In genomic region chrX:110062919-110063318, GRCh38 we compare ENCODE assay signal across 18 cellular contexts.
DNase-seq lines count a peak whose midpoint lies in the region; ATAC-seq and TF ChIP-seq lines count a peak whose summit lies in the region.
"Had no signal": no experiment of that assay in that cellular context is flagged by ENCODE, and none has a peak within 500 bp of the region (broad histone marks: within the 10 kb centered on the region; RNA-seq: fewer than 3 reads in every experiment).

No MANE protein-coding gene starts in this region.

- H4K20me1 ChIP-seq in MM.1S (ENCODE audit: insufficient read depth, low read length): no peaks in the 10 kb centered on the region

- CTCF ChIA-PET in HEK293T (lab: Yijun Ruan, JAX): interaction anchor here (0.5 kb wide), 1 partner anchor 46 kb away, joined by 3 read pairs; no protein-coding TSS in a partner anchor

- H3K27me3 ChIP-seq in heart left ventricle: no peaks in the 10 kb centered on the region
- no peaks in the 10 kb centered on the region for H3K27me3 ChIP-seq in MM.1S (replicated peaks; ENCODE audit: insufficient read depth, low read length)
- H3K27me3 ChIP-seq in neutrophil: no peaks in the 10 kb centered on the region
- peaks cover 0 to 2% (median 0%) of the 10 kb centered on the region in 3 donors for H3K27me3 ChIP-seq in skeletal muscle tissue (ENCODE audit: control insufficient read depth in 3 of 3, insufficient read depth in 3 of 3, low read length in 3 of 3)

- H3K4me2 ChIP-seq in MM.1S (ENCODE audit: low read depth, low read length): peak overlapping the region; percentile 8; the same call in 1 of the 2 replicates
- H3K4me2 ChIP-seq: A549 had no signal

- peaks cover 19% of the 10 kb centered on the region for H3F3A ChIP-seq in MM.1S (ENCODE audit: insufficient read depth, low read length)

- H3K4me1 ChIP-seq in heart left ventricle: peaks cover 0 to 20% (median 2%) of the 10 kb centered on the region in 12 donors
- peaks cover 59% of the 10 kb centered on the region for H3K4me1 ChIP-seq in MM.1S (ENCODE audit: low read length)
- H3K4me1 ChIP-seq in neutrophil (ENCODE audit: control insufficient read depth in 1 of 2, insufficient read depth in 1 of 2, low read depth in 1 of 2, low read length in 1 of 2): peaks cover 10 to 15% of the 10 kb centered on the region in 2 experiments
- peaks cover 10 to 17% (median 11%) of the 10 kb centered on the region in 3 donors for H3K4me1 ChIP-seq in skeletal muscle tissue (ENCODE audit: control insufficient read depth in 3 of 3, insufficient read depth in 3 of 3, low read length in 3 of 3)

- no peaks in the 10 kb centered on the region for H3K9me2 ChIP-seq in MM.1S (replicated peaks; ENCODE audit: insufficient read depth, low read length)

- H3K4me3 ChIP-seq in heart left ventricle (no peak overlapping the region), MM.1S (ENCODE audit: low read length) (no peak overlapping the region), neutrophil (ENCODE audit: low read depth in 1 of 2, low read length in 1 of 2) (no peak overlapping the region), skeletal muscle tissue (ENCODE audit: low read length in 3 of 3) (no peak overlapping the region), foreskin fibroblast (ENCODE audit: low read depth in 1 of 2, low read length in 2 of 2) (no peak overlapping the region)
- H3K4me3 ChIP-seq: A549, GM23248, HAP-1 had no signal

- WGBS in heart left ventricle, 4 donors: 38 to 69% (median 54%) methylated on average over 1 of the region's 1 CpG

- H3K27ac ChIP-seq in heart left ventricle: peak overlapping the region in 3 of 12 donors; percentile 2 to 26 (median 24)
- H3K27ac ChIP-seq in MM.1S (ENCODE audit: low read length): peak overlapping the region; percentile 70; the same call in 1 of the 2 replicates
- peak overlapping the region; percentile 16 for H3K27ac ChIP-seq in neutrophil
- peak overlapping the region; percentile 38 for H3K27ac ChIP-seq in skeletal muscle tissue (ENCODE audit: low read depth, low read length)
- H3K27ac ChIP-seq: 22Rv1, A549, C4-2B, GM23248, HL-60 had no signal

- ATAC-seq in heart left ventricle (peak in 3 of 4 donors; percentile 32 to 52 (median 35)), Right ventricle myocardium superior (ENCODE audit: poor library complexity) (no peak)
- ATAC-seq: A549 had no signal

- no peak overlapping the region for H3K9ac ChIP-seq in MM.1S (ENCODE audit: low read length)
- H3K9ac ChIP-seq in skeletal muscle tissue (ENCODE audit: low read depth in 1 of 3, low read length in 3 of 3): no peak overlapping the region
- H3K9ac ChIP-seq: GM23248 had no signal

- TF ChIP-seq CTCF in heart left ventricle (IDR thresholded peaks at IDR 0.05) (no peak), MM.1S (IDR thresholded peaks at IDR 0.05; ENCODE audit: low read length) (no peak), neutrophil (IDR thresholded peaks at IDR 0.05) (no peak), foreskin fibroblast (IDR thresholded peaks at IDR 0.05; ENCODE audit: low read depth, low read length) (no peak)

- H3K9me3 ChIP-seq in heart left ventricle: no peaks in the 10 kb centered on the region
- H3K9me3 ChIP-seq in MM.1S (replicated peaks; ENCODE audit: insufficient read depth, low read length): no peaks in the 10 kb centered on the region
- no peaks in the 10 kb centered on the region for H3K9me3 ChIP-seq in neutrophil
- H3K9me3 ChIP-seq in skeletal muscle tissue (ENCODE audit: control insufficient read depth in 3 of 3, low read length in 3 of 3): no peaks in the 10 kb centered on the region
- H3K9me3 ChIP-seq: A549, HAP-1 had no signal

- TF ChIP-seq POLR2A in heart left ventricle (IDR thresholded peaks at IDR 0.05): no peak

- H3K36me3 ChIP-seq in heart left ventricle (peaks cover 0 to 4% (median 0%) of the 10 kb centered on the region in 9 donors), MM.1S (replicated peaks; ENCODE audit: insufficient read depth, low read length) (no peaks in the 10 kb centered on the region), neutrophil (peaks cover 11% of the 10 kb centered on the region), skeletal muscle tissue (ENCODE audit: control insufficient read depth in 3 of 3, insufficient read depth in 3 of 3, low read length in 3 of 3) (no peaks in the 10 kb centered on the region)

- DNase-seq in heart left ventricle: no peak
- DNase-seq in Right ventricle myocardium superior: no peak
- DNase-seq in MM.1S: no peak
- no peak for DNase-seq in HEK293T (ENCODE audit: extremely low spot score)
- no peak for DNase-seq in foreskin fibroblast
- DNase-seq: AML-193; CD4-positive, alpha-beta memory T cell; DMS153; DMS79; GDM1; GM23248 had no signal

- intact Hi-C loops in heart left ventricle (cut with DNase I): no loop called here
- intact Hi-C loops in Right ventricle myocardium superior (cut with DNase I): no loop called here

- POLR2A ChIA-PET in HEK293T (lab: Yijun Ruan, JAX): no interaction called here

- H3K79me2 ChIP-seq in MM.1S (ENCODE audit: low read length): peaks cover 43% of the 10 kb centered on the region

- H2AFZ ChIP-seq in MM.1S (ENCODE audit: low read length): no peak overlapping the region
- H2AFZ ChIP-seq: GM23248 had no signal

TF ChIP-seq in HEK293T, 16 proteins besides CTCF, POLR2A, EP300 and RAD21:
- TF ChIP-seq PKNOX1 (IDR thresholded peaks at IDR 0.05) (no peak), NFRKB (IDR thresholded peaks at IDR 0.05) (no peak), TARDBP (IDR thresholded peaks at IDR 0.05) (no peak), L3MBTL2 (conservative IDR thresholded peaks at IDR 0.05) (no peak), CTBP1 (IDR thresholded peaks at IDR 0.05; ENCODE audit: borderline replicate concordance) (no peak), HDGF (IDR thresholded peaks at IDR 0.05; ENCODE audit: borderline replicate concordance) (no peak), ARNT (IDR thresholded peaks at IDR 0.05) (no peak)
TF ChIP-seq in HEK293T: peak in this region for 0.
